19 cellular contexts compared by ENCODE assay signal in the genomic region with DNA sequence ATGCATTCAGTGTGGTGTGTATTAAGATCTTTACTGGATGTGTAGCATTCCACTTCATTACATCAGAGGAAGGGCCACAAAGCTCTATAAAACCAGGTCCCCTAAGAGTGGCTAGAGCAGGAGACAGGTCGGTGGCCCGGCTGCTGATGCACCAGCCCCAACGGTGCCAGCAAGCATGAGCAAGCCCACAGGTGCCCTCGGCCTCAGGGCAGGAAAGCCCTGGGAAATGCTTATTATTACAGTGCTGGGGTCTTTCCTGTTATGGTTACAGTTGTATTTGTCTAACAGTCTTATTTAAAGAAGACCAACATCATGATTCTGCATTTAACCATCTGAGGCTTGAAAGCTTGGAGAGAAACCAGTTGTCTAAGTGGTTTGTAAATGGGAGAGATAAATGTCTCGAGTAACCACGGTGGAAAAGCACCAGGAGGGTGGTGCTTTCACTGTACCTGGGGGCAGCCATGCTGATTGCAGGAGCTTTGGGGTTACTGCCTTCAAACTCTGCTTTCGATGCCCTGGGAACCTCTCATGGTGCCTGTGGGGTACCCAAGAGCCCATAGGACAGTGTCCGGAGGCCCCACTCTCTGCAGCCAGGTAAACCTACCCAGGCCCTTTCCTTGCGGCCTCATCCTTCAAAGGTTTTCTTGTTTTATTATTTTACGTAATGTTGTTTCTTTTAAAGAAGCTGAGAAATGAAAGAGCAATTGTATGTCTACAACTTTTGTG.
"Had no signal": no experiment of that assay in that cellular context is flagged by ENCODE, and none has a peak within 500 bp of the region (broad histone marks: within the 10 kb centered on the region; RNA-seq: fewer than 3 reads in every experiment).

No MANE protein-coding gene starts in this region.

- H3K9me3 Mint-ChIP-seq: effector memory CD8-positive, alpha-beta T cell; immature natural killer cell; neural crest cell; stimulated activated memory B cell treated with anti-CD40 and anti-IgM and Interleukin-4, amounts not matched to agents 10 μg/mL and 1 μg/mL and 100 μg/mL, for 72 hours; T-cell had no signal

- H3K27ac ChIP-seq: ascending aorta, breast epithelium, gastrocnemius medialis, heart left ventricle, ovary, thyroid gland, uterus had no signal

- H3K36me3 Mint-ChIP-seq: immature natural killer cell; stimulated activated memory B cell treated with anti-CD40 and anti-IgM and Interleukin-4, amounts not matched to agents 10 μg/mL and 1 μg/mL and 100 μg/mL, for 72 hours; T-cell had no signal

- DNase-seq: activated T-cell treated with anti-CD3 and anti-CD28 coated beads, Interleukin-2, amount 50 U/mL, for 48 hours; cerebellar nuclear complex; effector memory CD8-positive, alpha-beta T cell; gastrocnemius medialis; immature natural killer cell; midbrain; ovary; stimulated activated CD4-positive, alpha-beta T cell treated with anti-CD3 and anti-CD28 coated beads, Interleukin-2, amount 100 ng/mL, for 48 hours; T-cell; T-helper 9 cell; uterus had no signal

- H3K4me1 ChIP-seq: breast epithelium, uterus had no signal

- ATAC-seq: activated CD4-positive, CD25-positive, alpha-beta regulatory T cell treated with anti-CD3 and anti-CD28 coated beads, Interleukin-2, amount 50 U/mL, for 24 hours; effector memory CD8-positive, alpha-beta T cell; gastrocnemius medialis; heart left ventricle; stimulated activated memory B cell treated with anti-CD40 and anti-IgM and Interleukin-4, amounts not matched to agents 10 μg/mL and 1 μg/mL and 100 μg/mL, for 72 hours; T-cell had no signal

- H3K36me3 ChIP-seq: ascending aorta, breast epithelium, gastrocnemius medialis, heart left ventricle, ovary, thyroid gland, uterus had no signal

- H3K27me3 Mint-ChIP-seq: T-cell had no signal

- H3K9me3 ChIP-seq: ascending aorta, breast epithelium, gastrocnemius medialis, heart left ventricle, ovary, thyroid gland, uterus had no signal

- H3K4me3 Mint-ChIP-seq: effector memory CD8-positive, alpha-beta T cell; immature natural killer cell; neural crest cell; stimulated activated memory B cell treated with anti-CD40 and anti-IgM and Interleukin-4, amounts not matched to agents 10 μg/mL and 1 μg/mL and 100 μg/mL, for 72 hours; T-cell had no signal

- H3K4me3 ChIP-seq: ascending aorta, breast epithelium, gastrocnemius medialis, heart left ventricle, lung, ovary, thyroid gland, uterus had no signal

- H3K27ac Mint-ChIP-seq: effector memory CD8-positive, alpha-beta T cell; immature natural killer cell; stimulated activated memory B cell treated with anti-CD40 and anti-IgM and Interleukin-4, amounts not matched to agents 10 μg/mL and 1 μg/mL and 100 μg/mL, for 72 hours had no signal

- H3K27me3 ChIP-seq: ascending aorta, breast epithelium, gastrocnemius medialis, heart left ventricle, ovary, thyroid gland, uterus had no signal
